19 cellular contexts compared by ENCODE assay signal in genomic region chr6:137749595-137750215, GRCh38.
DNase-seq lines count a peak whose midpoint lies in the region; FAIRE-seq and TF ChIP-seq lines count a peak whose summit lies in the region.
"Had no signal": no experiment of that assay in that cellular context is flagged by ENCODE, and none has a peak within 500 bp of the region (broad histone marks: within the 10 kb centered on the region; RNA-seq: fewer than 3 reads in every experiment).

No MANE protein-coding gene starts in this region.

- peak; percentile 27 for FAIRE-seq in GM12892 (lab: Jason Lieb, UNC)

- H3K27ac ChIP-seq in A673 (ENCODE audit: low read depth, low read length, poor library complexity, severe bottlenecking), result no peak overlapping the region
- no peak overlapping the region for H3K27ac ChIP-seq in RWPE1
- H3K27ac ChIP-seq: SK-N-MC had no signal

- DNase-seq in A673 (ENCODE audit: low spot score), result peak; percentile 33
- no peak for DNase-seq in GM12892 (ENCODE audit: insufficient read length)
- DNase-seq in chondrocyte (ENCODE audit: low spot score), result no peak
- DNase-seq in neural crest cell (ENCODE audit: low read depth, low spot score), result no peak
- no peak for DNase-seq in NCI-H526 (lab: John Stamatoyannopoulos, UW)
- no peak for DNase-seq in NCI-H1694 (lab: John Stamatoyannopoulos, UW)
- DNase-seq in RWPE1 (ENCODE audit: low spot score), result no peak
- DNase-seq in AML-193 (lab: John Stamatoyannopoulos, UW), result no peak
- DNase-seq: activated CD4-positive, alpha-beta T cell treated with anti-CD3 and anti-CD28 coated beads for 36 hours; activated CD8-positive, alpha-beta memory T cell treated with anti-CD3 and anti-CD28 coated beads, Interleukin-2, amount 50 U/mL, for 48 hours; GF-D8; left colon; NCI-H1930; NCI-H510A treated with DMSO at 0.1 percent for 48 hours; OCI-M1; posterior cingulate gyrus; T-helper 9 cell had no signal

- H3K36me3 ChIP-seq in A673 (ENCODE audit: insufficient read depth, low read length, poor library complexity, severe bottlenecking), result no peaks in the 10 kb centered on the region

- CTCF ChIA-PET in A673 (lab: Charles Lee) (interaction anchor here (0.7 kb wide), 1 partner anchor 375 kb away, joined by 3 read pairs; no protein-coding TSS in a partner anchor), RWPE1 (lab: Yijun Ruan, JAX) (no interaction called here)

- H3K9me3 Mint-ChIP-seq in chondrocyte (ENCODE audit: low read depth) (no peaks in the 10 kb centered on the region), neural crest cell (no peaks in the 10 kb centered on the region)
- H3K9me3 Mint-ChIP-seq: stimulated activated naive CD8-positive, alpha-beta T cell treated with anti-CD3 and anti-CD28 coated beads, Interleukin-15, Interleukin-2, amounts not matched to agents 100 ng/mL and 50 ng/mL, for 24 hours had no signal

- POLR2A ChIA-PET in A673 (lab: Charles Lee; ENCODE audit: low non-redundant PET) (no interaction called here), RWPE1 (lab: Yijun Ruan, JAX; ENCODE audit: low non-redundant PET) (no interaction called here)

- no TSS peak for BruUV-seq in A673 (replicated peaks; lab: Mats Ljungman, UMichigan)

- H3K9me3 ChIP-seq in A673 (ENCODE audit: low read depth, low read length, poor library complexity, severe bottlenecking), result no peaks in the 10 kb centered on the region

- no peaks in the 10 kb centered on the region for H3K36me3 Mint-ChIP-seq in chondrocyte (ENCODE audit: low read depth)
- H3K36me3 Mint-ChIP-seq in neural crest cell (ENCODE audit: low read depth), result no peaks in the 10 kb centered on the region

- intact Hi-C loops in A673 (cut with micrococcal nuclease; ENCODE audit: unreplicated experiment), result no loop called here

- TF ChIP-seq CTCF in A673 (conservative IDR thresholded peaks at IDR 0.05; ENCODE audit: low read depth, low read length), result no peak
- TF ChIP-seq CTCF in chondrocyte (IDR thresholded peaks at IDR 0.05), result no peak
- TF ChIP-seq CTCF in neural crest cell (conservative IDR thresholded peaks at IDR 0.05), result no peak
- TF ChIP-seq CTCF in RWPE1 (conservative IDR thresholded peaks at IDR 0.05; ENCODE audit: low read depth), result no peak

- H3K27me3 Mint-ChIP-seq in chondrocyte (ENCODE audit: low read depth) (no peaks in the 10 kb centered on the region), neural crest cell (ENCODE audit: low read depth) (no peaks in the 10 kb centered on the region)

- TF ChIP-seq POLR2A in GM12892 (IDR thresholded peaks at IDR 0.05; ENCODE audit: low read depth, low read length), result no peak

- H3K4me1 Mint-ChIP-seq in chondrocyte (ENCODE audit: low read depth) (peaks cover 8% of the 10 kb centered on the region), neural crest cell (peaks cover 19% of the 10 kb centered on the region)

- H3K4me3 ChIP-seq in A673 (ENCODE audit: low read depth, low read length, poor library complexity, severe bottlenecking), result no peak overlapping the region
- H3K4me3 ChIP-seq: SK-N-MC had no signal

- H3K27ac Mint-ChIP-seq in chondrocyte (ENCODE audit: unreplicated experiment) (no peak overlapping the region), neural crest cell (ENCODE audit: unreplicated experiment) (peak overlapping the region; percentile 84)
- H3K27ac Mint-ChIP-seq: activated CD4-positive, alpha-beta T cell treated with anti-CD3 and anti-CD28 coated beads for 36 hours; stimulated activated naive CD8-positive, alpha-beta T cell treated with anti-CD3 and anti-CD28 coated beads, Interleukin-15, Interleukin-2, amounts not matched to agents 100 ng/mL and 50 ng/mL, for 24 hours had no signal

- H3K4me3 Mint-ChIP-seq in chondrocyte (ENCODE audit: unreplicated experiment), result peak overlapping the region; percentile 9
- no peak overlapping the region for H3K4me3 Mint-ChIP-seq in neural crest cell
- H3K4me3 Mint-ChIP-seq: activated CD4-positive, alpha-beta T cell treated with anti-CD3 and anti-CD28 coated beads for 36 hours; stimulated activated naive CD8-positive, alpha-beta T cell treated with anti-CD3 and anti-CD28 coated beads, Interleukin-15, Interleukin-2, amounts not matched to agents 100 ng/mL and 50 ng/mL, for 24 hours had no signal

- peaks cover 24% of the 10 kb centered on the region for H3K27me3 ChIP-seq in A673 (replicated peaks; ENCODE audit: insufficient read depth, low read depth, low read length, poor library complexity)

- H3K4me1 ChIP-seq in A673 (ENCODE audit: insufficient read depth, low read length, poor library complexity, severe bottlenecking), result no peaks in the 10 kb centered on the region
